ENCODE assay signal across 1 cellular context in genomic region chr1:117059678-117060440, GRCh38.
TF ChIP-seq lines count a peak whose summit lies in the region.

Gene TTF2 (plus strand): TSS chr1:117060326. CDS start chr1:117060347, 21 bp downstream.

TF ChIP-seq in HEK293, 187 proteins besides CTCF, POLR2A, EP300 and RAD21 (continued from another document and continues in another):
- TF ChIP-seq REST (tag by site-specific recombination; IDR thresholded peaks at IDR 0.05) (peak; percentile 35), ZFP37 (tag by site-specific recombination; IDR thresholded peaks at IDR 0.05) (peak; percentile 90), ZNF391 (tag by site-specific recombination; IDR thresholded peaks at IDR 0.05; ENCODE audit: borderline replicate concordance, low read depth) (no peak), HOXA7 (CRISPR knock-in tag; IDR thresholded peaks at IDR 0.05; ENCODE audit: borderline replicate concordance) (no peak), OSR2 (tag by site-specific recombination; IDR thresholded peaks at IDR 0.05) (peak; percentile 75), ZNF112 (tag by site-specific recombination; IDR thresholded peaks at IDR 0.05) (no peak), ZNF521 (tag by site-specific recombination; IDR thresholded peaks at IDR 0.05) (no peak), ZFP41 (tag by site-specific recombination; IDR thresholded peaks at IDR 0.05; ENCODE audit: borderline replicate concordance) (no peak), ZNF670 (tag by site-specific recombination; IDR thresholded peaks at IDR 0.05; ENCODE audit: low read depth) (no peak), ZFHX2 (tag by site-specific recombination; conservative IDR thresholded peaks at IDR 0.05) (peak; percentile 38), ZNF510 (tag by site-specific recombination; IDR thresholded peaks at IDR 0.05; ENCODE audit: insufficient replicate concordance) (no peak), ZNF24 (tag by site-specific recombination; IDR thresholded peaks at IDR 0.05) (no peak), ZNF629 (tag by site-specific recombination; IDR thresholded peaks at IDR 0.05) (peak; percentile 55), ZNF18 (tag by site-specific recombination; IDR thresholded peaks at IDR 0.05) (0 out of 2 replicates have a peak, but pooled peaks have one; percentile 42), SALL2 (tag by site-specific recombination; IDR thresholded peaks at IDR 0.05; ENCODE audit: borderline replicate concordance) (no peak), KLF9 (tag by site-specific recombination; IDR thresholded peaks at IDR 0.05; ENCODE audit: low read depth) (peak; percentile 90), SP7 (tag by site-specific recombination; IDR thresholded peaks at IDR 0.05) (peak; percentile 69; the same call in 1 of the 2 replicates), ZNF585B (tag by site-specific recombination; IDR thresholded peaks at IDR 0.05) (no peak), ZNF394 (tag by site-specific recombination; IDR thresholded peaks at IDR 0.05; ENCODE audit: borderline replicate concordance) (peak; percentile 97), ZNF571 (tag by site-specific recombination; IDR thresholded peaks at IDR 0.05) (no peak), BCL11A (tag by site-specific recombination; IDR thresholded peaks at IDR 0.05; ENCODE audit: low read depth) (no peak; the same call in 1 of the 2 replicates), GLIS2 (tag by site-specific recombination; IDR thresholded peaks at IDR 0.05) (peak; percentile 99), PATZ1 (tag by site-specific recombination; IDR thresholded peaks at IDR 0.05) (peak; percentile 77)
- TF ChIP-seq, protein P1, sequence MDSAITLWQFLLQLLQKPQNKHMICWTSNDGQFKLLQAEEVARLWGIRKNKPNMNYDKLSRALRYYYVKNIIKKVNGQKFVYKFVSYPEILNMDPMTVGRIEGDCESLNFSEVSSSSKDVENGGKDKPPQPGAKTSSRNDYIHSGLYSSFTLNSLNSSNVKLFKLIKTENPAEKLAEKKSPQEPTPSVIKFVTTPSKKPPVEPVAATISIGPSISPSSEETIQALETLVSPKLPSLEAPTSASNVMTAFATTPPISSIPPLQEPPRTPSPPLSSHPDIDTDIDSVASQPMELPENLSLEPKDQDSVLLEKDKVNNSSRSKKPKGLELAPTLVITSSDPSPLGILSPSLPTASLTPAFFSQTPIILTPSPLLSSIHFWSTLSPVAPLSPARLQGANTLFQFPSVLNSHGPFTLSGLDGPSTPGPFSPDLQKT (IDR thresholded peaks at IDR 0.05; ENCODE audit: borderline replicate concordance, low read depth, low read length) = no peak
- TF ChIP-seq, protein P2, sequence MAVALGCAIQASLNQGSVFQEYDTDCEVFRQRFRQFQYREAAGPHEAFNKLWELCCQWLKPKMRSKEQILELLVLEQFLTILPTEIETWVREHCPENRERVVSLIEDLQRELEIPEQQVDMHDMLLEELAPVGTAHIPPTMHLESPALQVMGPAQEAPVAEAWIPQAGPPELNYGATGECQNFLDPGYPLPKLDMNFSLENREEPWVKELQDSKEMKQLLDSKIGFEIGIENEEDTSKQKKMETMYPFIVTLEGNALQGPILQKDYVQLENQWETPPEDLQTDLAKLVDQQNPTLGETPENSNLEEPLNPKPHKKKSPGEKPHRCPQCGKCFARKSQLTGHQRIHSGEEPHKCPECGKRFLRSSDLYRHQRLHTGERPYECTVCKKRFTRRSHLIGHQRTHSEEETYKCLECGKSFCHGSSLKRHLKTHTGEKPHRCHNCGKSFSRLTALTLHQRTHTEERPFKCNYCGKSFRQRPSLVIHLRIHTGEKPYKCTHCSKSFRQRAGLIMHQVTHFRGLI (tag by site-specific recombination; IDR thresholded peaks at IDR 0.05) = no peak
- TF ChIP-seq, protein P3, sequence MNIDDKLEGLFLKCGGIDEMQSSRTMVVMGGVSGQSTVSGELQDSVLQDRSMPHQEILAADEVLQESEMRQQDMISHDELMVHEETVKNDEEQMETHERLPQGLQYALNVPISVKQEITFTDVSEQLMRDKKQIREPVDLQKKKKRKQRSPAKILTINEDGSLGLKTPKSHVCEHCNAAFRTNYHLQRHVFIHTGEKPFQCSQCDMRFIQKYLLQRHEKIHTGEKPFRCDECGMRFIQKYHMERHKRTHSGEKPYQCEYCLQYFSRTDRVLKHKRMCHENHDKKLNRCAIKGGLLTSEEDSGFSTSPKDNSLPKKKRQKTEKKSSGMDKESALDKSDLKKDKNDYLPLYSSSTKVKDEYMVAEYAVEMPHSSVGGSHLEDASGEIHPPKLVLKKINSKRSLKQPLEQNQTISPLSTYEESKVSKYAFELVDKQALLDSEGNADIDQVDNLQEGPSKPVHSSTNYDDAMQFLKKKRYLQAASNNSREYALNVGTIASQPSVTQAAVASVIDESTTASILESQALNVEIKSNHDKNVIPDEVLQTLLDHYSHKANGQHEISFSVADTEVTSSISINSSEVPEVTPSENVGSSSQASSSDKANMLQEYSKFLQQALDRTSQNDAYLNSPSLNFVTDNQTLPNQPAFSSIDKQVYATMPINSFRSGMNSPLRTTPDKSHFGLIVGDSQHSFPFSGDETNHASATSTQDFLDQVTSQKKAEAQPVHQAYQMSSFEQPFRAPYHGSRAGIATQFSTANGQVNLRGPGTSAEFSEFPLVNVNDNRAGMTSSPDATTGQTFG (tag by site-specific recombination; IDR thresholded peaks at IDR 0.05; ENCODE audit: borderline replicate concordance) = no peak
- TF ChIP-seq, protein P4, sequence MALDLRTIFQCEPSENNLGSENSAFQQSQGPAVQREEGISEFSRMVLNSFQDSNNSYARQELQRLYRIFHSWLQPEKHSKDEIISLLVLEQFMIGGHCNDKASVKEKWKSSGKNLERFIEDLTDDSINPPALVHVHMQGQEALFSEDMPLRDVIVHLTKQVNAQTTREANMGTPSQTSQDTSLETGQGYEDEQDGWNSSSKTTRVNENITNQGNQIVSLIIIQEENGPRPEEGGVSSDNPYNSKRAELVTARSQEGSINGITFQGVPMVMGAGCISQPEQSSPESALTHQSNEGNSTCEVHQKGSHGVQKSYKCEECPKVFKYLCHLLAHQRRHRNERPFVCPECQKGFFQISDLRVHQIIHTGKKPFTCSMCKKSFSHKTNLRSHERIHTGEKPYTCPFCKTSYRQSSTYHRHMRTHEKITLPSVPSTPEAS (tag by site-specific recombination; IDR thresholded peaks at IDR 0.05) = no peak
- TF ChIP-seq, protein P5, sequence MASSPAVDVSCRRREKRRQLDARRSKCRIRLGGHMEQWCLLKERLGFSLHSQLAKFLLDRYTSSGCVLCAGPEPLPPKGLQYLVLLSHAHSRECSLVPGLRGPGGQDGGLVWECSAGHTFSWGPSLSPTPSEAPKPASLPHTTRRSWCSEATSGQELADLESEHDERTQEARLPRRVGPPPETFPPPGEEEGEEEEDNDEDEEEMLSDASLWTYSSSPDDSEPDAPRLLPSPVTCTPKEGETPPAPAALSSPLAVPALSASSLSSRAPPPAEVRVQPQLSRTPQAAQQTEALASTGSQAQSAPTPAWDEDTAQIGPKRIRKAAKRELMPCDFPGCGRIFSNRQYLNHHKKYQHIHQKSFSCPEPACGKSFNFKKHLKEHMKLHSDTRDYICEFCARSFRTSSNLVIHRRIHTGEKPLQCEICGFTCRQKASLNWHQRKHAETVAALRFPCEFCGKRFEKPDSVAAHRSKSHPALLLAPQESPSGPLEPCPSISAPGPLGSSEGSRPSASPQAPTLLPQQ (tag by site-specific recombination; IDR thresholded peaks at IDR 0.05) = peak; percentile 10; the same call in 1 of the 2 replicates
- TF ChIP-seq, protein P6, sequence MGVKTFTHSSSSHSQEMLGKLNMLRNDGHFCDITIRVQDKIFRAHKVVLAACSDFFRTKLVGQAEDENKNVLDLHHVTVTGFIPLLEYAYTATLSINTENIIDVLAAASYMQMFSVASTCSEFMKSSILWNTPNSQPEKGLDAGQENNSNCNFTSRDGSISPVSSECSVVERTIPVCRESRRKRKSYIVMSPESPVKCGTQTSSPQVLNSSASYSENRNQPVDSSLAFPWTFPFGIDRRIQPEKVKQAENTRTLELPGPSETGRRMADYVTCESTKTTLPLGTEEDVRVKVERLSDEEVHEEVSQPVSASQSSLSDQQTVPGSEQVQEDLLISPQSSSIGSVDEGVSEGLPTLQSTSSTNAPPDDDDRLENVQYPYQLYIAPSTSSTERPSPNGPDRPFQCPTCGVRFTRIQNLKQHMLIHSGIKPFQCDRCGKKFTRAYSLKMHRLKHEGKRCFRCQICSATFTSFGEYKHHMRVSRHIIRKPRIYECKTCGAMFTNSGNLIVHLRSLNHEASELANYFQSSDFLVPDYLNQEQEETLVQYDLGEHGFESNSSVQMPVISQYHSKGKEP (tag by site-specific recombination; IDR thresholded peaks at IDR 0.05) = peak; percentile 75
- TF ChIP-seq, protein P7, sequence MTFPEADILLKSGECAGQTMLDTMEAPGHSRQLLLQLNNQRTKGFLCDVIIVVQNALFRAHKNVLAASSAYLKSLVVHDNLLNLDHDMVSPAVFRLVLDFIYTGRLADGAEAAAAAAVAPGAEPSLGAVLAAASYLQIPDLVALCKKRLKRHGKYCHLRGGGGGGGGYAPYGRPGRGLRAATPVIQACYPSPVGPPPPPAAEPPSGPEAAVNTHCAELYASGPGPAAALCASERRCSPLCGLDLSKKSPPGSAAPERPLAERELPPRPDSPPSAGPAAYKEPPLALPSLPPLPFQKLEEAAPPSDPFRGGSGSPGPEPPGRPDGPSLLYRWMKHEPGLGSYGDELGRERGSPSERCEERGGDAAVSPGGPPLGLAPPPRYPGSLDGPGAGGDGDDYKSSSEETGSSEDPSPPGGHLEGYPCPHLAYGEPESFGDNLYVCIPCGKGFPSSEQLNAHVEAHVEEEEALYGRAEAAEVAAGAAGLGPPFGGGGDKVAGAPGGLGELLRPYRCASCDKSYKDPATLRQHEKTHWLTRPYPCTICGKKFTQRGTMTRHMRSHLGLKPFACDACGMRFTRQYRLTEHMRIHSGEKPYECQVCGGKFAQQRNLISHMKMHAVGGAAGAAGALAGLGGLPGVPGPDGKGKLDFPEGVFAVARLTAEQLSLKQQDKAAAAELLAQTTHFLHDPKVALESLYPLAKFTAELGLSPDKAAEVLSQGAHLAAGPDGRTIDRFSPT (tag by site-specific recombination; IDR thresholded peaks at IDR 0.05) = peak; percentile 64; the same call in 1 of the 2 replicates
- TF ChIP-seq, protein P8, sequence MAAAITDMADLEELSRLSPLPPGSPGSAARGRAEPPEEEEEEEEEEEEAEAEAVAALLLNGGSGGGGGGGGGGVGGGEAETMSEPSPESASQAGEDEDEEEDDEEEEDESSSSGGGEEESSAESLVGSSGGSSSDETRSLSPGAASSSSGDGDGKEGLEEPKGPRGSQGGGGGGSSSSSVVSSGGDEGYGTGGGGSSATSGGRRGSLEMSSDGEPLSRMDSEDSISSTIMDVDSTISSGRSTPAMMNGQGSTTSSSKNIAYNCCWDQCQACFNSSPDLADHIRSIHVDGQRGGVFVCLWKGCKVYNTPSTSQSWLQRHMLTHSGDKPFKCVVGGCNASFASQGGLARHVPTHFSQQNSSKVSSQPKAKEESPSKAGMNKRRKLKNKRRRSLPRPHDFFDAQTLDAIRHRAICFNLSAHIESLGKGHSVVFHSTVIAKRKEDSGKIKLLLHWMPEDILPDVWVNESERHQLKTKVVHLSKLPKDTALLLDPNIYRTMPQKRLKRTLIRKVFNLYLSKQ (tag by site-specific recombination; IDR thresholded peaks at IDR 0.05; ENCODE audit: borderline replicate concordance) = no peak
- TF ChIP-seq, protein P9, sequence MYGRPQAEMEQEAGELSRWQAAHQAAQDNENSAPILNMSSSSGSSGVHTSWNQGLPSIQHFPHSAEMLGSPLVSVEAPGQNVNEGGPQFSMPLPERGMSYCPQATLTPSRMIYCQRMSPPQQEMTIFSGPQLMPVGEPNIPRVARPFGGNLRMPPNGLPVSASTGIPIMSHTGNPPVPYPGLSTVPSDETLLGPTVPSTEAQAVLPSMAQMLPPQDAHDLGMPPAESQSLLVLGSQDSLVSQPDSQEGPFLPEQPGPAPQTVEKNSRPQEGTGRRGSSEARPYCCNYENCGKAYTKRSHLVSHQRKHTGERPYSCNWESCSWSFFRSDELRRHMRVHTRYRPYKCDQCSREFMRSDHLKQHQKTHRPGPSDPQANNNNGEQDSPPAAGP (tag by site-specific recombination; IDR thresholded peaks at IDR 0.05) = no peak
